ENCODE assay signal across 7 cellular contexts in the genomic region with DNA sequence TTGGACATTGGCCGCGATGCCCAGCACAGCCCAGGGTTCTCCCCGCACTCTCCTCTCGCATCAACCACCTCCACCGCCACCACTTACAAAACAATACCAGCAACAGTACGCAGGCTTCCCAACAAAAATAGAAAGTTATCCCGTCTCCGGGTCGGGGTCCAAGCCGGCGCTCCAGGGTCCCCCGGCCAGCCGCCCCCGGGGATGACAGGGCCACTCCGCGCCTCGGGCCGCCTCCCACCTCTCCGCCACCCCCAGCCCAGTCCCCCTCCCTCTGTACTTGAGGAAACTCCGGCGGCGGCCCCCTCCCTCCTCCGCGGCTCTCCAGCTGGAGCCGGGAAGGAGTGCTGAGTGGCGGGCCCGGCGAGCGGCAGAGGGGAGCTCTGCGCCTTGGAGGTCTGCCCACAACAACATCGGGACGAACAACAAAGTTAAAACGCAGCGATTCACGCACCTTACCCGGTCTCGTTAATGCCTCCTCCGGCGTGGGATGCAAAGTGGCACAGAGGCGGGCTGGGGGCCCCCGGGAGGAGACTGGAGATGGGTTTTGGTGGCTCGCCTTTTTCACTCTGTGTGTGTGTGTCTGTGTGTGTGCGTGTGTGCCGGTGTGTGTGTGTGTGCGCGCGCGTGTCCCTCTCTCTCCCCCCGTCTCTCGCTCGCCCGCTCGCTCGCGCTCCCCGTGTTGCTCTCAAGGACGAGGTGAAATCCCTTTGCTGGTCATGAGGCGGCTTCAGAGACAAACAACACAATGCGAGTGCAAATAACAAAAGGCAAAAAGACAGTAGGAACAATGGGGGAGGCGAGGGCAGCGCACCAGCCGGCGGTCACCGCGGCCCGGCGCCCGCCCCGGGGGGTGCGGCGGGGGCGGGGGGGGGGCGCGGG.
DNase-seq lines count a peak whose midpoint lies in the region; TF ChIP-seq lines count a peak whose summit lies in the region.

No MANE protein-coding gene starts in this region.

- H3K36me3 Mint-ChIP-seq in IgD-negative memory B cell, result peaks cover 3% of the 10 kb centered on the region

- H3K27me3 ChIP-seq in GM06990 (replicated peaks; ENCODE audit: control insufficient read depth, insufficient read depth, low read length), result peaks cover 5% of the 10 kb centered on the region
- H3K27me3 ChIP-seq in WERI-Rb-1 (ENCODE audit: insufficient read depth, low read depth, severe bottlenecking), result peaks cover 29% of the 10 kb centered on the region
- no peaks in the 10 kb centered on the region for H3K27me3 ChIP-seq in fibroblast of lung (ENCODE audit: control insufficient read depth, insufficient read depth, low read length)

- H3K4me3 ChIP-seq in GM06990 (replicated peaks; ENCODE audit: low read depth, low read length), result peak overlapping the region; percentile 65
- H3K4me3 ChIP-seq in WERI-Rb-1 (ENCODE audit: low read depth, low read length), result peak overlapping the region; percentile 59
- peak overlapping the region; percentile 91 to 98 (median 92) for H3K4me3 ChIP-seq in fibroblast of lung (replicated peaks in 1 of 4; ENCODE audit: control extremely low read depth in 1 of 4, insufficient read depth in 1 of 4, low read depth in 3 of 4, low read length in 4 of 4)
- H3K4me3 ChIP-seq in urinary bladder (ENCODE audit: low read depth, low read length), result peak overlapping the region; percentile 71

- H3K27ac Mint-ChIP-seq in IgD-negative memory B cell, result peak overlapping the region in 2 of 3 donors; percentile 27 to 95

- no peaks in the 10 kb centered on the region for H3K9me3 ChIP-seq in WERI-Rb-1 (ENCODE audit: severe bottlenecking)
- H3K9me3 ChIP-seq in fibroblast of lung (ENCODE audit: control insufficient read depth, insufficient read depth, low read depth, low read length), result no peaks in the 10 kb centered on the region

- H3K4me1 Mint-ChIP-seq in IgD-negative memory B cell, result peaks cover 6 to 16% (median 12%) of the 10 kb centered on the region in 3 donors

- H3K4me2 ChIP-seq in fibroblast of lung (ENCODE audit: extremely low read depth, insufficient read depth, low read length), result peak overlapping the region; percentile 70

- H3K27ac ChIP-seq in WERI-Rb-1, result no peak overlapping the region
- H3K27ac ChIP-seq in fibroblast of lung (ENCODE audit: insufficient read depth, low read length), result peak overlapping the region; percentile 90
- H3K27ac ChIP-seq in urinary bladder (ENCODE audit: low read depth), result peak overlapping the region; percentile 93

- TF ChIP-seq CTCF in GM06990 (IDR thresholded peaks at IDR 0.05; ENCODE audit: insufficient read depth, low read length, poor library complexity, severe bottlenecking), result no peak
- no peak for TF ChIP-seq CTCF in WERI-Rb-1 (IDR thresholded peaks at IDR 0.05; ENCODE audit: low read depth, low read length)
- no peak for TF ChIP-seq CTCF in fibroblast of lung (conservative IDR thresholded peaks at IDR 0.05 in 1 of 2, IDR thresholded peaks at IDR 0.05 in 1 of 2; ENCODE audit: low read depth in 1 of 2, low read length in 2 of 2)

- H4K20me1 ChIP-seq in fibroblast of lung (ENCODE audit: control insufficient read depth, extremely low read depth, insufficient read depth, low read length), result no peaks in the 10 kb centered on the region

- H3K4me3 Mint-ChIP-seq in IgD-negative memory B cell, result peak overlapping the region; percentile 89 to 97 (median 95)

- H3K4me1 ChIP-seq in fibroblast of lung (ENCODE audit: control insufficient read depth, extremely low read depth, insufficient read depth, low read length) (peaks cover 3% of the 10 kb centered on the region), urinary bladder (ENCODE audit: insufficient read depth) (no peaks in the 10 kb centered on the region)

- under 1% methylated on average over 74 of the region's 74 CpGs for WGBS in urinary bladder

- H3K9ac ChIP-seq in fibroblast of lung (ENCODE audit: insufficient read depth, low read length), result peak overlapping the region; percentile 83

- DNase-seq in GM06990 (ENCODE audit: extremely low read depth, insufficient read length) (peak; percentile 13), WERI-Rb-1 (peak; percentile 30), fibroblast of lung (ENCODE audit: low read depth in 2 of 2) (peak; percentile 77 to 83), myocyte (ENCODE audit: low read depth) (peak; percentile 48), GOT3 (lab: John Stamatoyannopoulos, UW) (no peak)

- peak overlapping the region; percentile 80 for H2AFZ ChIP-seq in fibroblast of lung (ENCODE audit: low read length)

- no peaks in the 10 kb centered on the region for H3K9me3 Mint-ChIP-seq in IgD-negative memory B cell

- H3K79me2 ChIP-seq in fibroblast of lung (ENCODE audit: control insufficient read depth, insufficient read depth, low read length), result peaks cover 43% of the 10 kb centered on the region

- peaks cover 19% of the 10 kb centered on the region for H3K27me3 Mint-ChIP-seq in IgD-negative memory B cell

- H3K36me3 ChIP-seq in GM06990 (ENCODE audit: control insufficient read depth, insufficient read depth, low read length), result no peaks in the 10 kb centered on the region
- H3K36me3 ChIP-seq in WERI-Rb-1, result no peaks in the 10 kb centered on the region
- H3K36me3 ChIP-seq in fibroblast of lung (ENCODE audit: control insufficient read depth, insufficient read depth, low read length), result no peaks in the 10 kb centered on the region
- H3K36me3 ChIP-seq in urinary bladder (ENCODE audit: insufficient read depth), result no peaks in the 10 kb centered on the region
